Comparison of ENCODE assay signal across 1 cellular context in the genomic region with DNA sequence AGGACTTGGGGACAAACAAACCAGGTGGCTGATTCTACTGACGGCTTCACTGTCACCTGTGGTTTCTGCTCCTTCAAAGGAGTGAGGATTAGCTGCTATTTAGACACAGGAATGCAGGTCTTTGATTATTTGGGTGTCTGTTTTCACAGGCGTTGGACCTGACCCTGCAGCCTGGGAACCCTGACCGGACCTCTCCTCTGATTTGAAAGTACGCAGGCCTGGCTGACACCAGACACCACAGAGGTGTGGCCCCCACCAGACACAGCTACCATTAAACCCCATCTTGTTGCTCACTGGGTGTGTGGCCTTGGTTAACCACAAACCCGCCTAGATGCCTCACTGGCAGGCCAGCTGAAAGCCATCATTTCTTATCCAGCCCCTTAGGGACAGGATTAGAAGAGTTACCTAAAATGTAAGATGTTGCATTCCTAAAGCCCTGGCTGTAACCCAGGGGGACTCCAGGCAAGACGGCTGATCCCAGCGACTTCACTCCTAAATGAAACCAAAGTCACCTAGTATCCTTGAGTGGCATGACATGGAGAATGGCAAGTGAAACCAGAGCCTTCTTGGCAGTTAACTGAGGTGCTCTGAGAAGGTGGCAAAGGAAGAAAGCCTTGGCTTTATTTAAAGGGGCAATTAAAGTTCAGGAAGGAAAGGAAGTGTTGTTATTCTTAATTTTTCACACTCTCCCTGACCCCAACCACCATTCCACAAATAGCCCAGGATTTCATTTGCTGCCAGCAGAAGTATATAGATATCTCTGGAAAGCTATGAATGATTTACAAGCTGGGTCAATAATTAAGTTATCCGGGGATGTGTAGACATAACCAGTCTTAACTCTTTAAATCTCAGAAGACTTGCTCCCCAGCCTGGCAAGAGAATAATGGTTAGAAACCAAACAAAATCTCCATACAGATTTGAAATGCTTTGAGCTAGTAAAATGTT.
TF ChIP-seq lines count a peak whose summit lies in the region.

No MANE protein-coding gene starts in this region.

TF ChIP-seq in HepG2, 621 proteins besides CTCF, POLR2A, EP300 and RAD21 (continued from another document and continues in another):
- TF ChIP-seq PAXIP1 (CRISPR knock-in tag; conservative IDR thresholded peaks at IDR 0.05) (peak; percentile 36), SMYD3 (CRISPR knock-in tag; IDR thresholded peaks at IDR 0.05) (0 out of 2 replicates have a peak, but pooled peaks have one; percentile 44), ARID5B (CRISPR knock-in tag; IDR thresholded peaks at IDR 0.05) (0 out of 2 replicates have a peak, but pooled peaks have one; percentile 20), ASH2L (IDR thresholded peaks at IDR 0.05; ENCODE audit: insufficient read length, low read depth, low read length) (peak; percentile 17), YY1 (IDR thresholded peaks at IDR 0.05; ENCODE audit: insufficient read depth, insufficient replicate concordance, low read depth, low read length) (peak; percentile 36), ZNF224 (CRISPR knock-in tag; IDR thresholded peaks at IDR 0.05) (0 out of 2 replicates have a peak, but pooled peaks have one; percentile 32), ELF3 (CRISPR knock-in tag; IDR thresholded peaks at IDR 0.05) (no peak), RXRB (CRISPR knock-in tag; IDR thresholded peaks at IDR 0.05; ENCODE audit: borderline replicate concordance) (peak; percentile 36; the same call in 1 of the 2 replicates), ZNF543 (CRISPR knock-in tag; IDR thresholded peaks at IDR 0.05) (0 out of 2 replicates have a peak, but pooled peaks have one; percentile 63), ZNF619 (CRISPR knock-in tag; IDR thresholded peaks at IDR 0.05) (no peak), TARDBP (CRISPR knock-in tag; IDR thresholded peaks at IDR 0.05) (peak; percentile 59; the same call in 1 of the 2 replicates), ZNF678 (CRISPR knock-in tag; IDR thresholded peaks at IDR 0.05) (no peak)
- TF ChIP-seq, protein P1, sequence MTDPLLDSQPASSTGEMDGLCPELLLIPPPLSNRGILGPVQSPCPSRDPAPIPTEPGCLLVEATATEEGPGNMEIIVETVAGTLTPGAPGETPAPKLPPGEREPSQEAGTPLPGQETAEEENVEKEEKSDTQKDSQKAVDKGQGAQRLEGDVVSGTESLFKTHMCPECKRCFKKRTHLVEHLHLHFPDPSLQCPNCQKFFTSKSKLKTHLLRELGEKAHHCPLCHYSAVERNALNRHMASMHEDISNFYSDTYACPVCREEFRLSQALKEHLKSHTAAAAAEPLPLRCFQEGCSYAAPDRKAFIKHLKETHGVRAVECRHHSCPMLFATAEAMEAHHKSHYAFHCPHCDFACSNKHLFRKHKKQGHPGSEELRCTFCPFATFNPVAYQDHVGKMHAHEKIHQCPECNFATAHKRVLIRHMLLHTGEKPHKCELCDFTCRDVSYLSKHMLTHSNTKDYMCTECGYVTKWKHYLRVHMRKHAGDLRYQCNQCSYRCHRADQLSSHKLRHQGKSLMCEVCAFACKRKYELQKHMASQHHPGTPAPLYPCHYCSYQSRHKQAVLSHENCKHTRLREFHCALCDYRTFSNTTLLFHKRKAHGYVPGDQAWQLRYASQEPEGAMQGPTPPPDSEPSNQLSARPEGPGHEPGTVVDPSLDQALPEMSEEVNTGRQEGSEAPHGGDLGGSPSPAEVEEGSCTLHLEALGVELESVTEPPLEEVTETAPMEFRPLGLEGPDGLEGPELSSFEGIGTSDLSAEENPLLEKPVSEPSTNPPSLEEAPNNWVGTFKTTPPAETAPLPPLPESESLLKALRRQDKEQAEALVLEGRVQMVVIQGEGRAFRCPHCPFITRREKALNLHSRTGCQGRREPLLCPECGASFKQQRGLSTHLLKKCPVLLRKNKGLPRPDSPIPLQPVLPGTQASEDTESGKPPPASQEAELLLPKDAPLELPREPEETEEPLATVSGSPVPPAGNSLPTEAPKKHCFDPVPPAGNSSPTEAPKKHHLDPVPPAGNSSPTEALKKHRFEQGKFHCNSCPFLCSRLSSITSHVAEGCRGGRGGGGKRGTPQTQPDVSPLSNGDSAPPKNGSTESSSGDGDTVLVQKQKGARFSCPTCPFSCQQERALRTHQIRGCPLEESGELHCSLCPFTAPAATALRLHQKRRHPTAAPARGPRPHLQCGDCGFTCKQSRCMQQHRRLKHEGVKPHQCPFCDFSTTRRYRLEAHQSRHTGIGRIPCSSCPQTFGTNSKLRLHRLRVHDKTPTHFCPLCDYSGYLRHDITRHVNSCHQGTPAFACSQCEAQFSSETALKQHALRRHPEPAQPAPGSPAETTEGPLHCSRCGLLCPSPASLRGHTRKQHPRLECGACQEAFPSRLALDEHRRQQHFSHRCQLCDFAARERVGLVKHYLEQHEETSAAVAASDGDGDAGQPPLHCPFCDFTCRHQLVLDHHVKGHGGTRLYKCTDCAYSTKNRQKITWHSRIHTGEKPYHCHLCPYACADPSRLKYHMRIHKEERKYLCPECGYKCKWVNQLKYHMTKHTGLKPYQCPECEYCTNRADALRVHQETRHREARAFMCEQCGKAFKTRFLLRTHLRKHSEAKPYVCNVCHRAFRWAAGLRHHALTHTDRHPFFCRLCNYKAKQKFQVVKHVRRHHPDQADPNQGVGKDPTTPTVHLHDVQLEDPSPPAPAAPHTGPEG (CRISPR knock-in tag; IDR thresholded peaks at IDR 0.05) = no peak
- TF ChIP-seq, protein P2, sequence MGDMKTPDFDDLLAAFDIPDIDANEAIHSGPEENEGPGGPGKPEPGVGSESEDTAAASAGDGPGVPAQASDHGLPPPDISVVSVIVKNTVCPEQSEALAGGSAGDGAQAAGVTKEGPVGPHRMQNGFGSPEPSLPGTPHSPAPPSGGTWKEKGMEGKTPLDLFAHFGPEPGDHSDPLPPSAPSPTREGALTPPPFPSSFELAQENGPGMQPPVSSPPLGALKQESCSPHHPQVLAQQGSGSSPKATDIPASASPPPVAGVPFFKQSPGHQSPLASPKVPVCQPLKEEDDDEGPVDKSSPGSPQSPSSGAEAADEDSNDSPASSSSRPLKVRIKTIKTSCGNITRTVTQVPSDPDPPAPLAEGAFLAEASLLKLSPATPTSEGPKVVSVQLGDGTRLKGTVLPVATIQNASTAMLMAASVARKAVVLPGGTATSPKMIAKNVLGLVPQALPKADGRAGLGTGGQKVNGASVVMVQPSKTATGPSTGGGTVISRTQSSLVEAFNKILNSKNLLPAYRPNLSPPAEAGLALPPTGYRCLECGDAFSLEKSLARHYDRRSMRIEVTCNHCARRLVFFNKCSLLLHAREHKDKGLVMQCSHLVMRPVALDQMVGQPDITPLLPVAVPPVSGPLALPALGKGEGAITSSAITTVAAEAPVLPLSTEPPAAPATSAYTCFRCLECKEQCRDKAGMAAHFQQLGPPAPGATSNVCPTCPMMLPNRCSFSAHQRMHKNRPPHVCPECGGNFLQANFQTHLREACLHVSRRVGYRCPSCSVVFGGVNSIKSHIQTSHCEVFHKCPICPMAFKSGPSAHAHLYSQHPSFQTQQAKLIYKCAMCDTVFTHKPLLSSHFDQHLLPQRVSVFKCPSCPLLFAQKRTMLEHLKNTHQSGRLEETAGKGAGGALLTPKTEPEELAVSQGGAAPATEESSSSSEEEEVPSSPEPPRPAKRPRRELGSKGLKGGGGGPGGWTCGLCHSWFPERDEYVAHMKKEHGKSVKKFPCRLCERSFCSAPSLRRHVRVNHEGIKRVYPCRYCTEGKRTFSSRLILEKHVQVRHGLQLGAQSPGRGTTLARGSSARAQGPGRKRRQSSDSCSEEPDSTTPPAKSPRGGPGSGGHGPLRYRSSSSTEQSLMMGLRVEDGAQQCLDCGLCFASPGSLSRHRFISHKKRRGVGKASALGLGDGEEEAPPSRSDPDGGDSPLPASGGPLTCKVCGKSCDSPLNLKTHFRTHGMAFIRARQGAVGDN (CRISPR knock-in tag; IDR thresholded peaks at IDR 0.05) = peak; percentile 61
- TF ChIP-seq, protein P3, sequence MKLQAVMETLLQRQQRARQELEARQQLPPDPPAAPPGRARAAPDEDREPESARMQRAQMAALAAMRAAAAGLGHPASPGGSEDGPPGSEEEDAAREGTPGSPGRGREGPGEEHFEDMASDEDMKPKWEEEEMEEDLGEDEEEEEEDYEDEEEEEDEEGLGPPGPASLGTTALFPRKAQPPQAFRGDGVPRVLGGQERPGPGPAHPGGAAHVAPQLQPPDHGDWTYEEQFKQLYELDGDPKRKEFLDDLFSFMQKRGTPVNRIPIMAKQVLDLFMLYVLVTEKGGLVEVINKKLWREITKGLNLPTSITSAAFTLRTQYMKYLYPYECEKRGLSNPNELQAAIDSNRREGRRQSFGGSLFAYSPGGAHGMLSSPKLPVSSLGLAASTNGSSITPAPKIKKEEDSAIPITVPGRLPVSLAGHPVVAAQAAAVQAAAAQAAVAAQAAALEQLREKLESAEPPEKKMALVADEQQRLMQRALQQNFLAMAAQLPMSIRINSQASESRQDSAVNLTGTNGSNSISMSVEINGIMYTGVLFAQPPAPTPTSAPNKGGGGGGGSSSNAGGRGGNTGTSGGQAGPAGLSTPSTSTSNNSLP (IDR thresholded peaks at IDR 0.05; ENCODE audit: low read depth, low read length) = peak; percentile 54
- TF ChIP-seq, protein P4, sequence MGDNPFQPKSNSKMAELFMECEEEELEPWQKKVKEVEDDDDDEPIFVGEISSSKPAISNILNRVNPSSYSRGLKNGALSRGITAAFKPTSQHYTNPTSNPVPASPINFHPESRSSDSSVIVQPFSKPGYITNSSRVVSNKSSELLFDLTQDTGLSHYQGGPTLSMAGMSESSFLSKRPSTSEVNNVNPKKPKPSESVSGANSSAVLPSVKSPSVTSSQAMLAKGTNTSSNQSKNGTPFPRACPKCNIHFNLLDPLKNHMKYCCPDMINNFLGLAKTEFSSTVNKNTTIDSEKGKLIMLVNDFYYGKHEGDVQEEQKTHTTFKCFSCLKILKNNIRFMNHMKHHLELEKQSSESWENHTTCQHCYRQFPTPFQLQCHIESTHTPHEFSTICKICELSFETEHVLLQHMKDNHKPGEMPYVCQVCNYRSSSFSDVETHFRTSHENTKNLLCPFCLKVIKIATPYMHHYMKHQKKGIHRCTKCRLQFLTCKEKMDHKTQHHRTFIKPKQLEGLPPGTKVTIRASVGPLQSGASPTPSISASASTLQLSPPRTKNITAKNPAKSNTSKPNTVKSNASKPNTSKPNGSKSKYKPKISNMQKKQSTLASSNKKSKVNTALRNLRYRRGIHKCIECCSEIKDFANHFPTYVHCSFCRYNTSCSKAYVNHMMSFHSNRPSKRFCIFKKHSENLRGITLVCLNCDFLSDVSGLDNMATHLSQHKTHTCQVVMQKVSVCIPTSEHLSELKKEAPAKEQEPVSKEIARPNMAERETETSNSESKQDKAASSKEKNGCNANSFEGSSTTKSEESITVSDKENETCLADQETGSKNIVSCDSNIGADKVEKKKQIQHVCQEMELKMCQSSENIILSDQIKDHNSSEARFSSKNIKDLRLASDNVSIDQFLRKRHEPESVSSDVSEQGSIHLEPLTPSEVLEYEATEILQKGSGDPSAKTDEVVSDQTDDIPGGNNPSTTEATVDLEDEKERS (CRISPR knock-in tag; IDR thresholded peaks at IDR 0.05) = peak; percentile 62; the same call in 1 of the 2 replicates
